Comparison of ENCODE assay signal across 1 cellular context in the genomic region with DNA sequence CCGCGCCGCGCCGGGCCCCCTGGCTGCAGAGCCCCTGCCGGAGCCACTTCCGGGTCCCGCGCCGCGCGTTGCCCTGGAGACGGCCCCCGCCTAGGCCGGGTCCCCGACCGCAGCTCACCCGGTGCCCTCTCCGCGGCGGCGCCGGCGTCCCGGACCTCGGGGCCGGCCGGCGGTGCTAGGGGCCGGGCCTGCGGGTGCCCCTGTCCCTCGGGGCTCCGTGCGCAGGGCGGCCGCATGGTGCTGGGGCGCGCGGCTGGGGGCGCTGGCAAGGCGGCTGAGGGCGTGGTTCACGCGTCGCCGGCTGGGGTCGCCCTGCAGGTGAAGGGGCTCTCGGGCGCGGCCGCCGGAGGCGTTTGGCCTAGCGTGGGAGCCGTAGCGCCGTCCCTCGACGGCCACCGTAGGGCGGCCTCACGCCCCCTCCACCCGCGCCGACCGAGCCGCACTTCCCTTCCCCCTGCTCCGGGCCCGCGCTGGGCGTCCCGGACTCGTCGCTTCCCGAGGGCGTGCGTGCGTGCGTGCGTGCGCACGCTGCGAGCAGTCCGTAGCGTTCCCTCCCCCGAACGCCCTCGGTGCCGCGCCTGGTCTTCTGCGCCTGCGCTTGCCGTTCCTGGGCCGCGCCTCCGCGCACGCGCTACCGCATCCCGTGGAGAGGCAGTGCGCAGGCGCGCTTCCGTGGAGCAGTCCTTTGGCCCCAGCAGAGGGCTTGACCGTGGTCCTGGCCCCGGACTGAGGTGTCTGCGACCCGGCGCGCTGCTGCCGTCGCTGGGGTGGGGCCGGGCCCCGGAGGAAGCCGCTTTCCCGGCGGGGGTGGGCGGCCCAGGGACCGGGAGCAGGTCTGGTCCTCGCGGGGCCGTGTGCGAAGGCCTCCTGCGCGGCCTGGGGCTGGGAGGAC.
TF ChIP-seq lines count a peak whose summit lies in the region.

Gene TMEM250 (minus strand): TSS at position 509 of the 892 bp plus-strand sequence. CDS start 1,975 bp downstream, outside the sequence.

TF ChIP-seq in GM12878, 131 proteins besides CTCF, POLR2A, EP300 and RAD21 (continued from another document and continues in another):
- TF ChIP-seq ZBTB33 (IDR thresholded peaks at IDR 0.05) (no peak), MXI1 (IDR thresholded peaks at IDR 0.05; ENCODE audit: low read depth, low read length) (peak; percentile 84), ZBTB11 (CRISPR knock-in tag; IDR thresholded peaks at IDR 0.05) (no peak), USF1 (IDR thresholded peaks at IDR 0.05; ENCODE audit: borderline replicate concordance, extremely low read length, insufficient read depth, low read depth, low read length) (no peak), SRF (IDR thresholded peaks at IDR 0.05; ENCODE audit: low read depth in 2 of 2, low read length in 2 of 2) (0 out of 4 replicates have a peak, but pooled peaks of 1 of the 2 experiments have one; percentile 4), RAD51 (IDR thresholded peaks at IDR 0.05) (no peak), SREBF2 (IDR thresholded peaks at IDR 0.05; ENCODE audit: low read length) (no peak), RUNX3 (IDR thresholded peaks at IDR 0.05; ENCODE audit: low read length) (no peak), MEF2B (IDR thresholded peaks at IDR 0.05; ENCODE audit: partially characterized antibody, poor library complexity, severe bottlenecking) (peak; percentile 22), HDAC2 (IDR thresholded peaks at IDR 0.05) (no peak), NRF1 (conservative IDR thresholded peaks at IDR 0.05; ENCODE audit: low read depth, low read length) (peak; percentile 97), SMAD5 (IDR thresholded peaks at IDR 0.05; ENCODE audit: low read depth) (0 out of 2 replicates have a peak, but pooled peaks have one; percentile 14), POLR2AphosphoS2 (IDR thresholded peaks at IDR 0.05; ENCODE audit: low read depth, low read length) (peak; percentile 76; the same call in 1 of the 2 replicates), SREBF1 (IDR thresholded peaks at IDR 0.05; ENCODE audit: low read length) (no peak), ZNF622 (IDR thresholded peaks at IDR 0.05) (no peak), NR2C2 (IDR thresholded peaks at IDR 0.05; ENCODE audit: borderline replicate concordance, control insufficient read depth, insufficient read length, low read depth) (no peak), SKIL (IDR thresholded peaks at IDR 0.05; ENCODE audit: low read depth, poor library complexity, severe bottlenecking) (no peak), BRCA1 (IDR thresholded peaks at IDR 0.05; ENCODE audit: low read depth, low read length) (no peak), HSF1 (IDR thresholded peaks at IDR 0.05; ENCODE audit: low read depth, low read length) (no peak), KLF5 (IDR thresholded peaks at IDR 0.05; ENCODE audit: partially characterized antibody) (no peak), KDM1A (IDR thresholded peaks at IDR 0.05; ENCODE audit: borderline replicate concordance) (no peak), KAT2A (conservative IDR thresholded peaks at IDR 0.05; ENCODE audit: control insufficient read depth, low read depth, low read length) (no peak), NFIC (IDR thresholded peaks at IDR 0.05; ENCODE audit: low read depth, low read length) (no peak), STAT1 (conservative IDR thresholded peaks at IDR 0.05) (no peak; the same call in 1 of the 2 replicates), ATF7 (IDR thresholded peaks at IDR 0.05; ENCODE audit: low read depth) (no peak), MLLT1 (IDR thresholded peaks at IDR 0.05) (no peak), ZBTB4 (CRISPR knock-in tag; IDR thresholded peaks at IDR 0.05) (no peak), RFX5 (IDR thresholded peaks at IDR 0.05; ENCODE audit: low read depth, low read length) (no peak), IKZF1 (conservative IDR thresholded peaks at IDR 0.05) (peak; percentile 100), TCF12 (IDR thresholded peaks at IDR 0.05; ENCODE audit: low read depth, low read length) (0 out of 2 replicates have a peak, but pooled peaks have one; percentile 6), ZZZ3 (IDR thresholded peaks at IDR 0.05; ENCODE audit: control insufficient read depth, insufficient read length, low read depth) (no peak), JUNB (IDR thresholded peaks at IDR 0.05) (no peak), JUND (IDR thresholded peaks at IDR 0.05; ENCODE audit: low read depth, low read length) (no peak), TARDBP (IDR thresholded peaks at IDR 0.05; ENCODE audit: borderline replicate concordance) (no peak), ZNF217 (IDR thresholded peaks at IDR 0.05) (peak; percentile 85), BCL11A (IDR thresholded peaks at IDR 0.05; ENCODE audit: low read depth, low read length) (no peak)
- TF ChIP-seq, protein P1, sequence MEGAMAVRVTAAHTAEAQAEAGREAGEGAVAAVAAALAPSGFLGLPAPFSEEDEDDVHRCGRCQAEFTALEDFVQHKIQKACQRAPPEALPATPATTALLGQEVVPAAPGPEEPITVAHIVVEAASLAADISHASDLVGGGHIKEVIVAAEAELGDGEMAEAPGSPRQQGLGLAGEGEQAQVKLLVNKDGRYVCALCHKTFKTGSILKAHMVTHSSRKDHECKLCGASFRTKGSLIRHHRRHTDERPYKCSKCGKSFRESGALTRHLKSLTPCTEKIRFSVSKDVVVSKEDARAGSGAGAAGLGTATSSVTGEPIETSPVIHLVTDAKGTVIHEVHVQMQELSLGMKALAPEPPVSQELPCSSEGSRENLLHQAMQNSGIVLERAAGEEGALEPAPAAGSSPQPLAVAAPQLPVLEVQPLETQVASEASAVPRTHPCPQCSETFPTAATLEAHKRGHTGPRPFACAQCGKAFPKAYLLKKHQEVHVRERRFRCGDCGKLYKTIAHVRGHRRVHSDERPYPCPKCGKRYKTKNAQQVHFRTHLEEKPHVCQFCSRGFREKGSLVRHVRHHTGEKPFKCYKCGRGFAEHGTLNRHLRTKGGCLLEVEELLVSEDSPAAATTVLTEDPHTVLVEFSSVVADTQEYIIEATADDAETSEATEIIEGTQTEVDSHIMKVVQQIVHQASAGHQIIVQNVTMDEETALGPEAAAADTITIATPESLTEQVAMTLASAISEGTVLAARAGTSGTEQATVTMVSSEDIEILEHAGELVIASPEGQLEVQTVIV (IDR thresholded peaks at IDR 0.05; ENCODE audit: borderline replicate concordance, partially characterized antibody) = peak; percentile 24
- TF ChIP-seq, protein P2, sequence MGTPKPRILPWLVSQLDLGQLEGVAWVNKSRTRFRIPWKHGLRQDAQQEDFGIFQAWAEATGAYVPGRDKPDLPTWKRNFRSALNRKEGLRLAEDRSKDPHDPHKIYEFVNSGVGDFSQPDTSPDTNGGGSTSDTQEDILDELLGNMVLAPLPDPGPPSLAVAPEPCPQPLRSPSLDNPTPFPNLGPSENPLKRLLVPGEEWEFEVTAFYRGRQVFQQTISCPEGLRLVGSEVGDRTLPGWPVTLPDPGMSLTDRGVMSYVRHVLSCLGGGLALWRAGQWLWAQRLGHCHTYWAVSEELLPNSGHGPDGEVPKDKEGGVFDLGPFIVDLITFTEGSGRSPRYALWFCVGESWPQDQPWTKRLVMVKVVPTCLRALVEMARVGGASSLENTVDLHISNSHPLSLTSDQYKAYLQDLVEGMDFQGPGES (IDR thresholded peaks at IDR 0.05) = no peak
